7 cellular contexts compared by ENCODE assay signal in the genomic region with DNA sequence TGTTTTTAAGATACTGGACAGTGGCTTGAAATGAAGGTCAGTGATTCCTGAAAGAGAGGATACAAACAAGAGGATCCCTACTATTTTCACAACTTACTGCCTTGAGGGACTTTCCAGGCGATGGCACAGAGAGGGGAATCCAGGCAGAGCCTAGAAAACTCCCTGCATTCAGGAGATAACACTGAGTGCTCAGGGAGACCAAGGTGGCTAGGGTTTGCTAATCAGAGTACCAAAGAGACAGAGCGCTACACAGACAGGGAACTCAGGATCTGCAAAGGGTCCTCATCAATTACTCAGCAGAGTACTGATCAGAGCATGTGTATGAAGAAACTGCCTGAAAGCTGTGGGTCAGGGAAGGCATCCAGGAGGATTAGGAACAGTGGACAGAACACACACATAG.
"Had no signal": no experiment of that assay in that cellular context is flagged by ENCODE, and none has a peak within 500 bp of the region (broad histone marks: within the 10 kb centered on the region; RNA-seq: fewer than 3 reads in every experiment).

No MANE protein-coding gene starts in this region.

- FAIRE-seq: HTR-8/SVneo had no signal

- H3K27ac ChIP-seq: GM23248 had no signal

- H3K4me3 ChIP-seq: GM23248 had no signal

- H2AFZ ChIP-seq: GM23248 had no signal

- DNase-seq: GM23248, GOT3, H7, HCEC 1CT, IMR-90, KBM-7 had no signal

- H3K9ac ChIP-seq: GM23248 had no signal
